In the genomic region with DNA sequence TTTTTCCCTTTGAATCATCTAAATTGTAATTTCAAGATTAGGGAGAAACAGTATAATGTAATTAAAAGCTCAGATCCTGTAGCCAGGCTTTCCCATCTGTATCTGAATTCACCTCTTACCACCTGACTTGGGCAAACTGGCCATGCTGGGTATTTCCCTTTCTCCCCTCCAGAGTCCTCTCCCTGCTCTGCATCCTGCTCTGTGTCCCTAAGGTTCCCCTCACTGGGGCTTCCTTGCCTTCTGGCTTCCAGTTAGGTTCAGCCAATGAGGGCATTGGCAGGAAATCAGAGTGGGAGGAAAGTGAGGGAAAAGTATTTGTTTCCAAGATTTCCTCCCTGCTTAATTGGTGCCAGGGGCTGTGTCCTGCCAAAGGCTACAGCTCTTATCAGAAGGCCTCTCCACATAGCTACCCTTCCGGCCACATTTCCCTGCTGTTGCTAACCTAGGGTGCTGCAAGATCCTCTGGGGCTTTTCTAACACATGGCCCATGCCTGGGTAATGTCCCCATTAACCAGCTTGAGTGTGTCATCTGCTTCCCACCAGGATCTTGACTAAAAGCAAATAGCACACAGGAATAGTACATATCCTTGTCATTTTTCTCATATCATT, we compare ENCODE assay signal across 19 cellular contexts. TPM values are rescaled to one million over a fixed set of nuclear protein-coding genes. Genes with fewer than 3 reads are reported as not detected.
DNase-seq lines count a peak whose midpoint lies in the region; ATAC-seq and TF ChIP-seq lines count a peak whose summit lies in the region.
"Had no signal": no experiment of that assay in that cellular context is flagged by ENCODE, and none has a peak within 500 bp of the region (broad histone marks: within the 10 kb centered on the region; RNA-seq: fewer than 3 reads in every experiment).

No MANE protein-coding gene starts in this region.

- no peaks in the 10 kb centered on the region for H4K20me1 ChIP-seq in osteoblast (ENCODE audit: insufficient read depth, low read length)
- H4K20me1 ChIP-seq: BLaER1 treated with 17β-estradiol and CSF1 and Interleukin-3, amounts not matched to agents 10 nM and 100 nM had no signal

- H3K27me3 ChIP-seq in endodermal cell (ENCODE audit: control insufficient read depth, insufficient read depth, low read length, poor library complexity, severe bottlenecking) (no peaks in the 10 kb centered on the region), testis (no peaks in the 10 kb centered on the region), osteoblast (ENCODE audit: insufficient read depth, low read length) (no peaks in the 10 kb centered on the region)
- H3K27me3 ChIP-seq: BLaER1 treated with 17β-estradiol and CSF1 and Interleukin-3, amounts not matched to agents 10 nM and 100 nM; stomach had no signal

- DNase-seq in NCI-H82 (lab: John Stamatoyannopoulos, UW) = peak; percentile 25
- DNase-seq in endodermal cell = peak; percentile 52
- peak; percentile 63 for DNase-seq in islet precursor cell
- DNase-seq in testis = peak; percentile 16
- DNase-seq in chondrocyte (ENCODE audit: low spot score) = no peak
- DNase-seq in T-helper 1 cell = no peak
- no peak for DNase-seq in osteoblast (ENCODE audit: insufficient read length, low spot score, missing footprints)
- DNase-seq: activated B cell treated with CpG ODN at 0.5 μM for 24 hours; activated CD8-positive, alpha-beta memory T cell treated with anti-CD3 and anti-CD28 coated beads, Interleukin-2, amount 10 ng/mL, durations not matched to agents 7 days and 5 days; activated effector memory CD4-positive, alpha-beta T cell treated with anti-CD3 and anti-CD28 coated beads, Interleukin-2, amount 50 U/mL, for 16 hours; DND-41; NCI-H1436 treated with DMSO at 0.1 percent for 48 hours; NCI-H510A; PC-3; stomach had no signal

- intact Hi-C loops in testis (cut with DNase I; ENCODE audit: low total_unique reads) = no loop called here

- no peaks in the 10 kb centered on the region for H3K4me1 ChIP-seq in endodermal cell (ENCODE audit: control insufficient read depth, insufficient read depth, low read length)
- H3K4me1 ChIP-seq in testis = no peaks in the 10 kb centered on the region
- no peaks in the 10 kb centered on the region for H3K4me1 ChIP-seq in osteoblast (ENCODE audit: insufficient read depth, low read length)
- H3K4me1 ChIP-seq: BLaER1 treated with 17β-estradiol and CSF1 and Interleukin-3, amounts not matched to agents 10 nM and 100 nM; parathyroid adenoma; stomach had no signal

- no peak overlapping the region for H2AFZ ChIP-seq in osteoblast (ENCODE audit: low read length)
- H2AFZ ChIP-seq: parathyroid adenoma had no signal

- H3K4me3 ChIP-seq in endodermal cell (ENCODE audit: low read length) = no peak overlapping the region
- H3K4me3 ChIP-seq in testis = no peak overlapping the region
- no peak overlapping the region for H3K4me3 ChIP-seq in osteoblast (ENCODE audit: insufficient read depth, low read length)
- H3K4me3 ChIP-seq: BLaER1 treated with 17β-estradiol and CSF1 and Interleukin-3, amounts not matched to agents 10 nM and 100 nM; stomach had no signal

- no peaks in the 10 kb centered on the region for H3K27me3 Mint-ChIP-seq in endodermal cell (ENCODE audit: insufficient read depth)
- no peaks in the 10 kb centered on the region for H3K27me3 Mint-ChIP-seq in chondrocyte (ENCODE audit: low read depth)
- H3K27me3 Mint-ChIP-seq: activated B cell treated with CpG ODN at 0.5 μM for 24 hours; activated CD8-positive, alpha-beta memory T cell treated with anti-CD3 and anti-CD28 coated beads, Interleukin-2, amount 10 ng/mL, durations not matched to agents 7 days and 5 days had no signal

- H3K9me3 Mint-ChIP-seq in endodermal cell = no peaks in the 10 kb centered on the region
- H3K9me3 Mint-ChIP-seq in chondrocyte (ENCODE audit: low read depth) = no peaks in the 10 kb centered on the region
- H3K9me3 Mint-ChIP-seq: activated B cell treated with CpG ODN at 0.5 μM for 24 hours had no signal

- H3K27ac ChIP-seq in endodermal cell (ENCODE audit: low read depth, low read length) (no peak overlapping the region), testis (no peak overlapping the region), osteoblast (ENCODE audit: low read depth, low read length) (no peak overlapping the region)
- H3K27ac ChIP-seq: BLaER1 treated with 17β-estradiol and CSF1 and Interleukin-3, amounts not matched to agents 10 nM and 100 nM; KMS-11; parathyroid adenoma; stomach had no signal

- H3K36me3 Mint-ChIP-seq in endodermal cell (ENCODE audit: low read depth) (no peaks in the 10 kb centered on the region), chondrocyte (ENCODE audit: low read depth) (no peaks in the 10 kb centered on the region)
- H3K36me3 Mint-ChIP-seq: activated CD8-positive, alpha-beta memory T cell treated with anti-CD3 and anti-CD28 coated beads, Interleukin-2, amount 10 ng/mL, durations not matched to agents 7 days and 5 days had no signal

- H3K27ac Mint-ChIP-seq in endodermal cell (no peak overlapping the region), chondrocyte (ENCODE audit: unreplicated experiment) (no peak overlapping the region)
- H3K27ac Mint-ChIP-seq: activated B cell treated with CpG ODN at 0.5 μM for 24 hours; activated CD8-positive, alpha-beta memory T cell treated with anti-CD3 and anti-CD28 coated beads, Interleukin-2, amount 10 ng/mL, durations not matched to agents 7 days and 5 days had no signal

- H3K36me3 ChIP-seq in endodermal cell (ENCODE audit: control insufficient read depth, insufficient read depth, low read length) (no peaks in the 10 kb centered on the region), testis (ENCODE audit: low read depth, missing control alignments) (no peaks in the 10 kb centered on the region), osteoblast (ENCODE audit: insufficient read depth, low read length) (no peaks in the 10 kb centered on the region)
- H3K36me3 ChIP-seq: BLaER1 treated with 17β-estradiol and CSF1 and Interleukin-3, amounts not matched to agents 10 nM and 100 nM; stomach had no signal

- 80 to 82% methylated on average over 1 of the region's 1 CpG for WGBS in endodermal cell (ENCODE audit: insufficient coverage in 1 of 2, insufficient read length in 1 of 2), 2 experiments
- WGBS in testis, 2 donors = 38 to 53% methylated on average over 1 of the region's 1 CpG

- no peaks in the 10 kb centered on the region for H3K79me2 ChIP-seq in osteoblast (ENCODE audit: insufficient read depth, low read length)
- H3K79me2 ChIP-seq: parathyroid adenoma had no signal

- no peak overlapping the region for H3K9ac ChIP-seq in endodermal cell (ENCODE audit: extremely low read depth, low read length, poor library complexity, severe bottlenecking)
- H3K9ac ChIP-seq: BLaER1 treated with 17β-estradiol and CSF1 and Interleukin-3, amounts not matched to agents 10 nM and 100 nM; KMS-11; parathyroid adenoma had no signal

- no peak for ATAC-seq in GM18870 (IDR thresholded peaks at IDR 0.05; ENCODE audit: unreplicated experiment)
- ATAC-seq: activated CD8-positive, alpha-beta memory T cell treated with anti-CD3 and anti-CD28 coated beads, Interleukin-2, amount 10 ng/mL, durations not matched to agents 7 days and 5 days; PC-3 had no signal

- H3K4me1 Mint-ChIP-seq in endodermal cell = no peaks in the 10 kb centered on the region
- no peaks in the 10 kb centered on the region for H3K4me1 Mint-ChIP-seq in chondrocyte (ENCODE audit: low read depth)
- H3K4me1 Mint-ChIP-seq: activated B cell treated with CpG ODN at 0.5 μM for 24 hours; activated CD8-positive, alpha-beta memory T cell treated with anti-CD3 and anti-CD28 coated beads, Interleukin-2, amount 10 ng/mL, durations not matched to agents 7 days and 5 days had no signal

- H3K4me2 ChIP-seq in osteoblast (ENCODE audit: insufficient read depth, low read length) = no peak overlapping the region
- H3K4me2 ChIP-seq: BLaER1 treated with 17β-estradiol and CSF1 and Interleukin-3, amounts not matched to agents 10 nM and 100 nM; KMS-11 had no signal

- no peaks in the 10 kb centered on the region for H3K9me3 ChIP-seq in endodermal cell (ENCODE audit: control insufficient read depth, low read length)
- no peaks in the 10 kb centered on the region for H3K9me3 ChIP-seq in testis
- no peaks in the 10 kb centered on the region for H3K9me3 ChIP-seq in osteoblast (ENCODE audit: low read depth, low read length)
- H3K9me3 ChIP-seq: BLaER1 treated with 17β-estradiol and CSF1 and Interleukin-3, amounts not matched to agents 10 nM and 100 nM; stomach had no signal

- H3K4me3 Mint-ChIP-seq in endodermal cell (no peak overlapping the region), chondrocyte (ENCODE audit: unreplicated experiment) (no peak overlapping the region)
- H3K4me3 Mint-ChIP-seq: activated B cell treated with CpG ODN at 0.5 μM for 24 hours; activated CD8-positive, alpha-beta memory T cell treated with anti-CD3 and anti-CD28 coated beads, Interleukin-2, amount 10 ng/mL, durations not matched to agents 7 days and 5 days had no signal

- TF ChIP-seq CTCF in endodermal cell (conservative IDR thresholded peaks at IDR 0.05) (no peak), testis (IDR thresholded peaks at IDR 0.05) (no peak), chondrocyte (IDR thresholded peaks at IDR 0.05) (no peak), osteoblast (IDR thresholded peaks at IDR 0.05; ENCODE audit: extremely low read depth, low read depth, low read length) (no peak)

- TF ChIP-seq POLR2A in testis (IDR thresholded peaks at IDR 0.05) = no peak

RNA-seq across cellular contexts. Expression of gene MPDZ, which starts 51.0 kb away (rescaled TPM):
- total RNA-seq in endodermal cell = 10 to 100 TPM; 38.0 to 44.0 TPM
- polyA plus RNA-seq in endodermal cell (2013, experiment 1 of 2) = 49.0 TPM
- polyA plus RNA-seq in endodermal cell (2013, experiment 2 of 2) = 49.5 TPM
- 10 to 100 TPM; 38.2 to 42.8 TPM for total RNA-seq in testis
- polyA plus RNA-seq in testis (ENCODE audit: insufficient read depth, low read depth, low replicate concordance) = 25.4 TPM
- total RNA-seq in chondrocyte = 42.5 to 60.4 TPM (median 46.9 TPM) in 3 replicates
- total RNA-seq in osteoblast = 58.3 and 66.6 TPM in 2 replicates
- total RNA-seq: activated B cell treated with CpG ODN at 0.5 μM for 24 hours; activated CD8-positive, alpha-beta memory T cell treated with anti-CD3 and anti-CD28 coated beads, Interleukin-2, amount 10 ng/mL, durations not matched to agents 7 days and 5 days had no signal

Comparison
In these comparisons a context has a peak if more than half of its experiments do, and no peak if none do; other contexts are left out.
1. DNase-seq: peak in NCI-H82 (single experiment), endodermal cell (single experiment), islet precursor cell (single experiment) and testis (single experiment); none in chondrocyte (single experiment), T-helper 1 cell (0 of 5) and osteoblast (single experiment).